8 cellular contexts compared by ENCODE assay signal in the genomic region with DNA sequence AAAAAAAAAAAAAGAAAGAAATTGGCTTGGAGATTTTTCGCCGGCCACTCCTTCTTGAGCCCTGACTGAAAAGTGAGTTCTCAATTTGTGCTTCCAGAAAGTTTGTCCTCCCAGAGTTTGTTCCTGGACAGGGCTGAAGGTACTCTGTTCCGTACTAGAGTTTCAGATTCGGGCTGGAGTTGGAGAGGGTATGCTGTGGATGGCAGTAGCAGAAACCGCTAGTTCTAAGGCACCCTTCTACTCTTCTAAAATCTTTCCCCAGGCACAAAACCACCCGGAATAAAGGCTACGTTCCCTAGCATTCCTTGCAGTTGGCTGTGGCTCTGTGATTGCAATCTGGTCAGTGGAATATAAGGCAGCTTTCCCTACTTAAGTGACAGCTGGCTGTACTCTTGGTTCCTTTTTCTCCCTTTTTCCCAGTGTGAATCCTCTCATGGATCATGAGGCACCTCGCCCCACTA. TPM values are rescaled to one million over a fixed set of nuclear protein-coding genes. Genes with fewer than 3 reads are reported as not detected.
DNase-seq lines count a peak whose midpoint lies in the region; TF ChIP-seq lines count a peak whose summit lies in the region.

No MANE protein-coding gene starts in this region.

- TF ChIP-seq CTCF in GM06990 (IDR thresholded peaks at IDR 0.05; ENCODE audit: insufficient read depth, low read length, poor library complexity, severe bottlenecking): no peak

- H3K27me3 ChIP-seq in GM06990 (replicated peaks; ENCODE audit: control insufficient read depth, insufficient read depth, low read length) (no peaks in the 10 kb centered on the region), mononuclear cell (ENCODE audit: insufficient read depth, low read length) (no peaks in the 10 kb centered on the region)

- no peaks in the 10 kb centered on the region for H3K36me3 ChIP-seq in GM06990 (ENCODE audit: control insufficient read depth, insufficient read depth, low read length)

- peaks cover 24% of the 10 kb centered on the region for H3K4me1 ChIP-seq in mononuclear cell (ENCODE audit: insufficient read depth, low read length)

- no peaks in the 10 kb centered on the region for H3K9me3 ChIP-seq in mononuclear cell (ENCODE audit: low read depth, low read length)

- H3K4me3 ChIP-seq in GM06990 (replicated peaks; ENCODE audit: low read depth, low read length) (peak overlapping the region; percentile 86), mononuclear cell (ENCODE audit: low read length) (peak overlapping the region; percentile 56)

- DNase-seq in GM06990 (ENCODE audit: extremely low read depth, insufficient read length): no peak
- DNase-seq in NCI-H460 (ENCODE audit: extremely low read depth, low read depth): peak; percentile 2
- DNase-seq in cerebellar cortex (ENCODE audit: low spot score): peak; percentile 34
- DNase-seq in putamen (ENCODE audit: low spot score): no peak
- no peak for DNase-seq in stimulated activated naive CD4-positive, alpha-beta T cell (lab: John Stamatoyannopoulos, UW)
- DNase-seq in mucosa of gallbladder (ENCODE audit: low spot score): no peak
- no peak for DNase-seq in iPS-NIHi11 (ENCODE audit: low spot score)

RNA-seq across cellular contexts. Expression of gene HEATR6, which starts 0.7 kb away (rescaled TPM):
- 21.1 and 23.7 TPM in 2 replicates for total RNA-seq in NCI-H460 (2014; rRNA removed; shearing (Covaris generic))
- polyA plus RNA-seq in NCI-H460 (2014; cell fraction: nucleus; rRNA removed): 23.0 and 25.7 TPM in 2 replicates
- total RNA-seq in mononuclear cell: 16.1 TPM
- 21.8 TPM for total RNA-seq in mucosa of gallbladder

Comparison
In these comparisons a context has a peak if more than half of its experiments do, and no peak if none do; other contexts are left out.
1. DNase-seq: peak in NCI-H460 (single experiment) and cerebellar cortex (single experiment); none in GM06990 (single experiment), putamen (single experiment), stimulated activated naive CD4-positive, alpha-beta T cell (0 of 6), mucosa of gallbladder (single experiment) and iPS-NIHi11 (single experiment).